In genomic region chr12:69240625-69240984, GRCh38 we compare ENCODE assay signal across 8 cellular contexts. TPM values are rescaled to one million over a fixed set of nuclear protein-coding genes. Genes with fewer than 3 reads are reported as not detected.
DNase-seq lines count a peak whose midpoint lies in the region; TF ChIP-seq lines count a peak whose summit lies in the region.

No MANE protein-coding gene starts in this region.

- no peaks in the 10 kb centered on the region for H3K9me3 ChIP-seq in OCI-LY3 (ENCODE audit: insufficient read depth, low read length)
- no peaks in the 10 kb centered on the region for H3K9me3 ChIP-seq in breast epithelium
- no peaks in the 10 kb centered on the region for H3K9me3 ChIP-seq in thymus (ENCODE audit: control insufficient read depth)

- peak overlapping the region; percentile 95 for H3K9ac ChIP-seq in OCI-LY3 (ENCODE audit: low read length)
- peak overlapping the region; percentile 80 for H3K9ac ChIP-seq in mesendoderm (ENCODE audit: low read length)

- no peak for TF ChIP-seq CTCF in OCI-LY3 (IDR thresholded peaks at IDR 0.05; ENCODE audit: low read depth, low read length)
- no peak for TF ChIP-seq CTCF in breast epithelium (IDR thresholded peaks at IDR 0.05)

- no peak overlapping the region for H3K4ac ChIP-seq in mesendoderm (ENCODE audit: low read depth, low read length)

- H4K5ac ChIP-seq in mesendoderm (ENCODE audit: low read length): no peak overlapping the region

- peak overlapping the region; percentile 100 for H3K18ac ChIP-seq in mesendoderm (ENCODE audit: low read length)

- no peaks in the 10 kb centered on the region for H3K79me1 ChIP-seq in mesendoderm (ENCODE audit: low read length)

- peaks cover 5% of the 10 kb centered on the region for H3K36me3 ChIP-seq in OCI-LY3 (replicated peaks; ENCODE audit: low read depth, low read length)
- H3K36me3 ChIP-seq in breast epithelium: no peaks in the 10 kb centered on the region
- H3K36me3 ChIP-seq in mesendoderm (ENCODE audit: control insufficient read depth, insufficient read depth, low read length): no peaks in the 10 kb centered on the region
- no peaks in the 10 kb centered on the region for H3K36me3 ChIP-seq in thymus (ENCODE audit: control insufficient read depth, insufficient read depth)

- H3K27ac ChIP-seq in OCI-LY3 (ENCODE audit: low read length) (peak overlapping the region; percentile 75), breast epithelium (peak overlapping the region; percentile 96 to 99), mesendoderm (ENCODE audit: low read depth, low read length) (no peak overlapping the region), thymus (ENCODE audit: low read depth) (no peak overlapping the region)

- H2BK120ac ChIP-seq in mesendoderm (ENCODE audit: low read depth, low read length): no peak overlapping the region

- WGBS in mesendoderm (ENCODE audit: extremely low coverage, insufficient coverage, low lambda C conversion rate): no CpG with 5 or more reads among the region's 11 CpGs
- under 1% methylated on average over 11 of the region's 11 CpGs for WGBS in thymus

- H3K4me2 ChIP-seq in OCI-LY3 (ENCODE audit: low read length) (peak overlapping the region; percentile 78), mesendoderm (ENCODE audit: low read length) (peak overlapping the region; percentile 42)

- no peak overlapping the region for H2BK15ac ChIP-seq in mesendoderm (replicated peaks; ENCODE audit: low read depth)

- no peak overlapping the region for H2AK5ac ChIP-seq in mesendoderm (ENCODE audit: low read length)

- peaks cover 38% of the 10 kb centered on the region for H3K4me1 ChIP-seq in OCI-LY3 (ENCODE audit: low read length)
- no peaks in the 10 kb centered on the region for H3K4me1 ChIP-seq in breast epithelium
- peaks cover 4% of the 10 kb centered on the region for H3K4me1 ChIP-seq in mesendoderm (ENCODE audit: control insufficient read depth, low read depth, low read length)
- H3K4me1 ChIP-seq in thymus (ENCODE audit: control insufficient read depth, insufficient read depth, low read length): peaks cover 13% of the 10 kb centered on the region

- intact Hi-C loops in breast epithelium (cut with DNase I; ENCODE audit: low total_unique reads): no loop called here

- no peak overlapping the region for H3K23ac ChIP-seq in mesendoderm (ENCODE audit: low read length)

- no peak for TF ChIP-seq POLR2A in breast epithelium (IDR thresholded peaks at IDR 0.05)

- no peak overlapping the region for H2AFZ ChIP-seq in OCI-LY3 (ENCODE audit: low read depth, low read length)

- peaks cover 66% of the 10 kb centered on the region for H3K79me2 ChIP-seq in OCI-LY3 (ENCODE audit: low read length)
- peaks cover 57% of the 10 kb centered on the region for H3K79me2 ChIP-seq in mesendoderm (ENCODE audit: control insufficient read depth, insufficient read depth, low read length)

- H3K4me3 ChIP-seq in OCI-LY3 (ENCODE audit: low read length) (peak overlapping the region; percentile 97), breast epithelium (peak overlapping the region; percentile 86 to 97 (median 86)), mesendoderm (ENCODE audit: low read length) (peak overlapping the region; percentile 73), thymus (ENCODE audit: low read length) (peak overlapping the region; percentile 64)

- peak overlapping the region; percentile 97 for H3K56ac ChIP-seq in mesendoderm (ENCODE audit: low read length)

- H4K8ac ChIP-seq in mesendoderm (ENCODE audit: low read depth, low read length): peak overlapping the region; percentile 65

- no peak overlapping the region for H2BK5ac ChIP-seq in mesendoderm (ENCODE audit: low read length)

- peak; percentile 40 for DNase-seq in SIG-M5 treated with dmso at 0.1 percent for 504 hours (lab: John Stamatoyannopoulos, UW; ENCODE audit: unreplicated experiment)
- DNase-seq in SIG-M5 (lab: John Stamatoyannopoulos, UW): no peak
- DNase-seq in breast epithelium (ENCODE audit: low spot score in 2 of 2): no peak
- peak; percentile 47 for DNase-seq in mesendoderm
- DNase-seq in SHP77 treated with DMSO at 0.1 percent for 48 hours (lab: John Stamatoyannopoulos, UW): no peak
- no peak for DNase-seq in ecto neural progenitor cell (ENCODE audit: low spot score)

- H3K27me3 ChIP-seq in OCI-LY3 (ENCODE audit: low read depth, low read length) (no peaks in the 10 kb centered on the region), breast epithelium (no peaks in the 10 kb centered on the region), mesendoderm (ENCODE audit: insufficient read depth, low read length, poor library complexity) (no peaks in the 10 kb centered on the region), thymus (ENCODE audit: control insufficient read depth, insufficient read depth) (no peaks in the 10 kb centered on the region)

- peaks cover 53% of the 10 kb centered on the region for H4K20me1 ChIP-seq in OCI-LY3 (ENCODE audit: insufficient read depth, low read length)

RNA-seq across cellular contexts. Expression of gene CPSF6, which starts 1.2 kb away (rescaled TPM):
- 10 to 100 TPM; 29.9 to 59.3 (median 41.3) TPM for total RNA-seq in breast epithelium
- polyA plus RNA-seq in mesendoderm (2013, experiment 1 of 2): 112 TPM
- 113 TPM for polyA plus RNA-seq in mesendoderm (2013, experiment 2 of 2)
- 25.5 TPM for polyA plus RNA-seq in thymus

Comparison
In these comparisons a context has a peak if more than half of its experiments do, and no peak if none do; other contexts are left out.
1. DNase-seq: peak in SIG-M5 treated with dmso at 0.1 percent for 504 hours (single experiment) and mesendoderm (single experiment); none in SIG-M5 (single experiment), breast epithelium (0 of 2), SHP77 treated with DMSO at 0.1 percent for 48 hours (single experiment) and ecto neural progenitor cell (single experiment).
2. H3K27ac ChIP-seq: peak in OCI-LY3 (single experiment) and breast epithelium (2 of 2); none in mesendoderm (single experiment) and thymus (single experiment).
3. Peak in every context shown above with its lines, with median percentiles within 50 percentile points of each other: H3K4me3 ChIP-seq.